7 cellular contexts compared by ENCODE assay signal in genomic region chr10:77970869-77971803, GRCh38. TPM values are rescaled to one million over a fixed set of nuclear protein-coding genes. Genes with fewer than 3 reads are reported as not detected.
DNase-seq lines count a peak whose midpoint lies in the region; ATAC-seq, FAIRE-seq and TF ChIP-seq lines count a peak whose summit lies in the region.

No MANE protein-coding gene starts in this region.

- no peak for ATAC-seq in naive thymus-derived CD4-positive, alpha-beta T cell

- H3K9me3 Mint-ChIP-seq in naive thymus-derived CD4-positive, alpha-beta T cell, result peaks cover 0 to 2% (median 0%) of the 10 kb centered on the region in 11 donors

- TF ChIP-seq CTCF in endothelial cell of umbilical vein (IDR thresholded peaks at IDR 0.05; ENCODE audit: extremely low read depth in 1 of 2, insufficient read depth in 1 of 2, low read depth in 1 of 2, low read length in 2 of 2), result no peak

- H4K20me1 ChIP-seq in endothelial cell of umbilical vein (replicated peaks; ENCODE audit: control insufficient read depth, extremely low read depth, insufficient read depth, low read length), result no peaks in the 10 kb centered on the region

- peaks cover 3% of the 10 kb centered on the region; the same call in 1 of the 2 replicates for H3K36me3 ChIP-seq in SJCRH30
- no peaks in the 10 kb centered on the region for H3K36me3 ChIP-seq in endothelial cell of umbilical vein (ENCODE audit: control insufficient read depth in 2 of 2, extremely low read depth in 1 of 2, insufficient read depth in 2 of 2, low read length in 2 of 2)
- H3K36me3 ChIP-seq in naive thymus-derived CD4-positive, alpha-beta T cell (ENCODE audit: control insufficient read depth in 2 of 3, insufficient read depth in 3 of 3, low read length in 3 of 3), result no peaks in the 10 kb centered on the region

- H3K36me3 Mint-ChIP-seq in naive thymus-derived CD4-positive, alpha-beta T cell, result peaks cover 0 to 15% (median 2%) of the 10 kb centered on the region in 5 donors

- peaks cover 0 to 14% (median 10%) of the 10 kb centered on the region in 7 donors for H3K4me1 Mint-ChIP-seq in naive thymus-derived CD4-positive, alpha-beta T cell

- H3K4me3 ChIP-seq in SJCRH30 (0 out of 2 replicates have a peak overlapping the region, but pooled peaks have one; percentile 1), endothelial cell of umbilical vein (replicated peaks in 1 of 3; ENCODE audit: insufficient read depth in 1 of 3, low read depth in 1 of 3, low read length in 3 of 3) (no peak overlapping the region)
- no peak overlapping the region for H3K4me3 ChIP-seq in naive thymus-derived CD4-positive, alpha-beta T cell (ENCODE audit: low read length)

- H3K4me3 Mint-ChIP-seq in naive thymus-derived CD4-positive, alpha-beta T cell, result no peak overlapping the region

- H3K9me1 ChIP-seq in endothelial cell of umbilical vein (replicated peaks; ENCODE audit: control insufficient read depth, extremely low read depth, insufficient read depth, low read length), result no peaks in the 10 kb centered on the region

- no peaks in the 10 kb centered on the region for H3K79me2 ChIP-seq in endothelial cell of umbilical vein (ENCODE audit: control insufficient read depth, insufficient read depth, low read length)

- H3K9me3 ChIP-seq in SJCRH30 (replicated peaks) (no peaks in the 10 kb centered on the region), endothelial cell of umbilical vein (replicated peaks; ENCODE audit: control insufficient read depth, insufficient read depth, low read length) (no peaks in the 10 kb centered on the region)
- no peaks in the 10 kb centered on the region for H3K9me3 ChIP-seq in naive thymus-derived CD4-positive, alpha-beta T cell (ENCODE audit: control insufficient read depth in 2 of 3, low read length in 3 of 3)

- FAIRE-seq in H54 (lab: Jason Lieb, UNC) (peak; percentile 93), endothelial cell of umbilical vein (lab: Jason Lieb, UNC) (no peak)

- no peak overlapping the region for H3K9ac ChIP-seq in endothelial cell of umbilical vein (replicated peaks; ENCODE audit: extremely low read depth, insufficient read depth, low read length)

- no TSS peak for BruUV-seq in endothelial cell of umbilical vein (replicated peaks; lab: Mats Ljungman, UMichigan)

- intact Hi-C loops in endothelial cell of umbilical vein (cut with micrococcal nuclease), result no loop called here
- intact Hi-C loops in naive thymus-derived CD4-positive, alpha-beta T cell (cut with micrococcal nuclease), result no loop called here

- DNase-seq in H54 (ENCODE audit: insufficient read length, low spot score) (peak; percentile 66), SJCRH30 (peak; percentile 68 to 83), endothelial cell of umbilical vein (ENCODE audit: low read depth, low spot score) (peak; percentile 66), NCI-H2227 (lab: John Stamatoyannopoulos, UW; ENCODE audit: unreplicated experiment) (no peak), NCI-H524 (lab: John Stamatoyannopoulos, UW) (no peak)
- no peak for DNase-seq in naive thymus-derived CD4-positive, alpha-beta T cell
- DNase-seq in stimulated activated CD4-positive, alpha-beta T cell treated with anti-CD3 and anti-CD28 coated beads, Interleukin-15, amount 100 ng/mL, for 24 hours, result no peak

- no peak overlapping the region for H2AFZ ChIP-seq in endothelial cell of umbilical vein (ENCODE audit: low read depth, low read length)

- TF ChIP-seq POLR2A in H54 (IDR thresholded peaks at IDR 0.05; ENCODE audit: low read depth, low read length), result no peak
- no peak for TF ChIP-seq POLR2A in endothelial cell of umbilical vein (IDR thresholded peaks at IDR 0.05; ENCODE audit: low read depth, low read length)

- H3K4me1 ChIP-seq in SJCRH30 (peaks cover 11% of the 10 kb centered on the region), endothelial cell of umbilical vein (ENCODE audit: control insufficient read depth, extremely low read depth, insufficient read depth, low read length) (peaks cover 7% of the 10 kb centered on the region)
- H3K4me1 ChIP-seq in naive thymus-derived CD4-positive, alpha-beta T cell (ENCODE audit: control insufficient read depth in 2 of 2, insufficient read depth in 2 of 2, low read length in 2 of 2), result peaks cover 3 to 6% of the 10 kb centered on the region in 2 donors

- H3K27me3 ChIP-seq in SJCRH30, result no peaks in the 10 kb centered on the region
- H3K27me3 ChIP-seq in endothelial cell of umbilical vein (ENCODE audit: control insufficient read depth in 2 of 2, insufficient read depth in 2 of 2, low read length in 2 of 2), result no peaks in the 10 kb centered on the region
- no peaks in the 10 kb centered on the region for H3K27me3 ChIP-seq in naive thymus-derived CD4-positive, alpha-beta T cell (ENCODE audit: control insufficient read depth in 2 of 2, insufficient read depth in 2 of 2, low read length in 2 of 2)

- POLR2A ChIA-PET in endothelial cell of umbilical vein (lab: Charles Lee), result no interaction called here
- POLR2A ChIA-PET in naive thymus-derived CD4-positive, alpha-beta T cell (lab: Charles Lee), result no interaction called here

- peak overlapping the region; percentile 0 for H3K4me2 ChIP-seq in endothelial cell of umbilical vein (ENCODE audit: insufficient read depth, low read length)

- peaks cover 0 to 4% (median 0%) of the 10 kb centered on the region in 5 donors for H3K27me3 Mint-ChIP-seq in naive thymus-derived CD4-positive, alpha-beta T cell

- peak overlapping the region in 5 of 9 donors; percentile 33 to 70 (median 52) for H3K27ac Mint-ChIP-seq in naive thymus-derived CD4-positive, alpha-beta T cell

- H3K27ac ChIP-seq in SJCRH30 (peak overlapping the region; percentile 33), endothelial cell of umbilical vein (ENCODE audit: insufficient read depth, low read depth, low read length) (no peak overlapping the region)
- peak overlapping the region; percentile 27 for H3K27ac ChIP-seq in naive thymus-derived CD4-positive, alpha-beta T cell (ENCODE audit: low read depth, low read length)

- CTCF ChIA-PET in endothelial cell of umbilical vein (lab: Charles Lee), result interaction anchor here (1.0 to 2.5 kb wide), 2 partner anchors 32 to 124 kb away, joined by 3 to 9 read pairs; no protein-coding TSS in a partner anchor
- CTCF ChIA-PET in naive thymus-derived CD4-positive, alpha-beta T cell (lab: Charles Lee), result no interaction called here

- dilution Hi-C loops in endothelial cell of umbilical vein (cut with MboI; ENCODE audit: extremely low pct_ligation_motif_present, low sequenced_read_pairs), result no loop called here

TF ChIP-seq in endothelial cell of umbilical vein, 7 proteins besides CTCF, POLR2A, EP300 and RAD21:
- TF ChIP-seq GATA2 (IDR thresholded peaks at IDR 0.05; ENCODE audit: insufficient read depth, insufficient read length, low read depth, low read length) (peak; percentile 82), MAX (IDR thresholded peaks at IDR 0.05; ENCODE audit: insufficient read depth, insufficient read length) (peak; percentile 11), MYC (IDR thresholded peaks at IDR 0.05; ENCODE audit: low read depth, low read length) (no peak)

RNA-seq across cellular contexts. Expression of gene DLG5, which starts 44.6 kb away (rescaled TPM):
- 22.5 and 24.4 TPM in 2 replicates for total RNA-seq in SJCRH30 (2014; rRNA removed; shearing (Covaris generic))
- total RNA-seq in endothelial cell of umbilical vein, result 23.1 and 24.9 TPM in 2 replicates
- polyA plus RNA-seq in endothelial cell of umbilical vein, result 10.6 and 12.3 TPM in 2 replicates
- 12.0 and 14.3 TPM in 2 replicates for polyA plus RNA-seq in endothelial cell of umbilical vein (2011; cell fraction: cytosol; rRNA removed)
- polyA plus RNA-seq in endothelial cell of umbilical vein (2011; cell fraction: nucleus; rRNA removed), result 63.8 and 71.5 TPM in 2 replicates
- polyA plus RNA-seq in endothelial cell of umbilical vein (2012), result 16.0 and 16.7 TPM in 2 replicates
- polyA minus RNA-seq in endothelial cell of umbilical vein, result 24.8 and 28.3 TPM in 2 replicates
- polyA minus RNA-seq in endothelial cell of umbilical vein (2011; cell fraction: cytosol; rRNA and poly(A)+ RNA removed), result 11.2 TPM
- polyA minus RNA-seq in endothelial cell of umbilical vein (2011; cell fraction: nucleus; rRNA and poly(A)+ RNA removed), result 36.7 and 40.3 TPM in 2 replicates
- 10 to 100 TPM in 1 of 5 experiments, 1 to 10 TPM in 2, under 1 TPM in 2; 0.19 to 10.2 (median 1.5) TPM for total RNA-seq in naive thymus-derived CD4-positive, alpha-beta T cell
- not detected for polyA plus RNA-seq in naive thymus-derived CD4-positive, alpha-beta T cell

RNA-seq across cellular contexts. Expression of gene POLR3A, which starts 58.2 kb away (rescaled TPM):
- 21.6 and 22.6 TPM in 2 replicates for total RNA-seq in SJCRH30 (2014; rRNA removed; shearing (Covaris generic))
- 22.1 and 25.3 TPM in 2 replicates for total RNA-seq in endothelial cell of umbilical vein
- polyA plus RNA-seq in endothelial cell of umbilical vein, result 8.0 and 9.5 TPM in 2 replicates
- 8.7 and 9.8 TPM in 2 replicates for polyA plus RNA-seq in endothelial cell of umbilical vein (2011; cell fraction: cytosol; rRNA removed)
- 31.1 and 31.3 TPM in 2 replicates for polyA plus RNA-seq in endothelial cell of umbilical vein (2011; cell fraction: nucleus; rRNA removed)
- 18.0 and 21.3 TPM in 2 replicates for polyA plus RNA-seq in endothelial cell of umbilical vein (2012)
- 32.8 and 34.0 TPM in 2 replicates for polyA minus RNA-seq in endothelial cell of umbilical vein
- 22.7 TPM for polyA minus RNA-seq in endothelial cell of umbilical vein (2011; cell fraction: cytosol; rRNA and poly(A)+ RNA removed)
- polyA minus RNA-seq in endothelial cell of umbilical vein (2011; cell fraction: nucleus; rRNA and poly(A)+ RNA removed), result 28.6 and 37.5 TPM in 2 replicates
- total RNA-seq in naive thymus-derived CD4-positive, alpha-beta T cell, result 10 to 100 TPM; 12.0 to 20.9 (median 19.0) TPM
- 10 to 100 TPM in 1 of 2 donors, 1 to 10 TPM in 1; 5.5 to 12.3 TPM for polyA plus RNA-seq in naive thymus-derived CD4-positive, alpha-beta T cell

Comparison
In these comparisons a context has a peak if more than half of its experiments do, and no peak if none do; other contexts are left out.
1. DNase-seq: peak in H54 (single experiment), SJCRH30 (2 of 2) and endothelial cell of umbilical vein (single experiment); none in naive thymus-derived CD4-positive, alpha-beta T cell (0 of 9), NCI-H2227 (single experiment), stimulated activated CD4-positive, alpha-beta T cell treated with anti-CD3 and anti-CD28 coated beads, Interleukin-15, amount 100 ng/mL, for 24 hours (single experiment) and NCI-H524 (0 of 2).